8 cellular contexts compared by ENCODE assay signal in genomic region chr5:57779383-57780223, GRCh38.
DNase-seq lines count a peak whose midpoint lies in the region; ATAC-seq and TF ChIP-seq lines count a peak whose summit lies in the region.

No MANE protein-coding gene starts in this region.

- no peak overlapping the region for H3K4me3 ChIP-seq in DOHH2 (ENCODE audit: low read length)
- H3K4me3 ChIP-seq in parathyroid adenoma (ENCODE audit: low read depth, low read length): no peak overlapping the region

- no peaks in the 10 kb centered on the region for H3K9me2 ChIP-seq in DOHH2 (replicated peaks; ENCODE audit: control insufficient read depth, low read length)

- H3K27me3 ChIP-seq in DOHH2 (ENCODE audit: control insufficient read depth, low read length) (0 out of 2 replicates have a peak, but pooled peaks cover 7% of the 10 kb centered on the region), parathyroid adenoma (ENCODE audit: control insufficient read depth, insufficient read depth, low read length) (no peaks in the 10 kb centered on the region)

- no peak overlapping the region for H2AFZ ChIP-seq in parathyroid adenoma

- H3K9me3 ChIP-seq in DOHH2 (ENCODE audit: control insufficient read depth, insufficient read depth, low read length) (no peaks in the 10 kb centered on the region), parathyroid adenoma (ENCODE audit: control insufficient read depth, low read length) (no peaks in the 10 kb centered on the region)

- ATAC-seq in GM21529 (IDR thresholded peaks at IDR 0.05; ENCODE audit: unreplicated experiment) (peak; percentile 49), HG02610 (IDR thresholded peaks at IDR 0.05; ENCODE audit: unreplicated experiment) (no peak), GM18909 (IDR thresholded peaks at IDR 0.05; ENCODE audit: poor library complexity, unreplicated experiment) (no peak)

- TF ChIP-seq CTCF in DOHH2 (IDR thresholded peaks at IDR 0.05; ENCODE audit: low read depth, low read length, poor library complexity, severe bottlenecking) (peak; percentile 56), VCaP (conservative IDR thresholded peaks at IDR 0.05) (peak; percentile 78), parathyroid adenoma (IDR thresholded peaks at IDR 0.05) (peak; percentile 61)

- H3K4me2 ChIP-seq in DOHH2 (ENCODE audit: low read length) (no peak overlapping the region), parathyroid adenoma (ENCODE audit: low read length) (no peak overlapping the region)

- H3K79me2 ChIP-seq in DOHH2 (ENCODE audit: control insufficient read depth, low read length) (no peaks in the 10 kb centered on the region), parathyroid adenoma (no peaks in the 10 kb centered on the region)

- H3K36me3 ChIP-seq in DOHH2 (ENCODE audit: control insufficient read depth, low read length): no peaks in the 10 kb centered on the region
- no peaks in the 10 kb centered on the region for H3K36me3 ChIP-seq in parathyroid adenoma (ENCODE audit: control insufficient read depth, insufficient read depth, low read length)

- H3K9ac ChIP-seq in parathyroid adenoma: no peak overlapping the region

- H3K4me1 ChIP-seq in DOHH2 (ENCODE audit: control insufficient read depth, low read length): no peaks in the 10 kb centered on the region
- H3K4me1 ChIP-seq in parathyroid adenoma: no peaks in the 10 kb centered on the region

- no peaks in the 10 kb centered on the region for H4K20me1 ChIP-seq in DOHH2 (ENCODE audit: control insufficient read depth, insufficient read depth, low read depth, low read length)

- DNase-seq in NCI-H1694 (lab: John Stamatoyannopoulos, UW): peak; percentile 25
- DNase-seq in glomerular visceral epithelial cell (ENCODE audit: extremely low spot score): peak; percentile 90

- no peak overlapping the region for H3K27ac ChIP-seq in DOHH2 (ENCODE audit: low read depth, low read length)
- no peak overlapping the region for H3K27ac ChIP-seq in VCaP
- H3K27ac ChIP-seq in parathyroid adenoma: no peak overlapping the region

- no peaks in the 10 kb centered on the region for H3F3A ChIP-seq in DOHH2 (ENCODE audit: control insufficient read depth, insufficient read depth)
